In genomic region chr15:61374848-61375247, GRCh38 we compare ENCODE assay signal across 2 cellular contexts.
TF ChIP-seq lines count a peak whose summit lies in the region.

No MANE protein-coding gene starts in this region.

TF ChIP-seq in liver, 16 proteins besides CTCF, POLR2A, EP300 and RAD21 (continued from another document):
- no peak for TF ChIP-seq GABPA (IDR thresholded peaks at IDR 0.05 in 1 of 2, conservative IDR thresholded peaks at IDR 0.05 in 1 of 2)
- TF ChIP-seq FOXA2 (IDR thresholded peaks at IDR 0.05), result no peak
- TF ChIP-seq ZBTB33 (IDR thresholded peaks at IDR 0.05), result no peak
- TF ChIP-seq TAF1 (conservative IDR thresholded peaks at IDR 0.05), result no peak
- TF ChIP-seq SP1 (IDR thresholded peaks at IDR 0.05), result peak; percentile 89
- TF ChIP-seq HNF4G (IDR thresholded peaks at IDR 0.05), result no peak
- TF ChIP-seq FOXA1 (IDR thresholded peaks at IDR 0.05), result peak; percentile 4
- no peak for TF ChIP-seq NR2F2 (IDR thresholded peaks at IDR 0.05)
- TF ChIP-seq EGR1 (IDR thresholded peaks at IDR 0.05; ENCODE audit: low read depth in 2 of 2), result no peak
- TF ChIP-seq RXRA (IDR thresholded peaks at IDR 0.05), result peak; percentile 84 to 91
- TF ChIP-seq YY1 (IDR thresholded peaks at IDR 0.05), result peak; percentile 68
- TF ChIP-seq REST (IDR thresholded peaks at IDR 0.05), result peak; percentile 66

TF ChIP-seq in HepG2, 621 proteins besides CTCF, POLR2A, EP300 and RAD21 (continued from another document):
- no peak for TF ChIP-seq ZNF142 (CRISPR knock-in tag; IDR thresholded peaks at IDR 0.05)
- TF ChIP-seq ZBTB42 (CRISPR knock-in tag; IDR thresholded peaks at IDR 0.05), result no peak
- no peak for TF ChIP-seq ZBTB38 (CRISPR knock-in tag; IDR thresholded peaks at IDR 0.05)
- no peak for TF ChIP-seq HNF4A (CRISPR knock-in tag; IDR thresholded peaks at IDR 0.05)
- TF ChIP-seq ZNF879 (CRISPR knock-in tag; IDR thresholded peaks at IDR 0.05), result no peak
- no peak for TF ChIP-seq RFX1 (IDR thresholded peaks at IDR 0.05)
- TF ChIP-seq DDIT3 (CRISPR knock-in tag; IDR thresholded peaks at IDR 0.05), result no peak
- no peak for TF ChIP-seq ZNF253 (CRISPR knock-in tag; IDR thresholded peaks at IDR 0.05; ENCODE audit: borderline replicate concordance)
- TF ChIP-seq ZFP41 (CRISPR knock-in tag; IDR thresholded peaks at IDR 0.05; ENCODE audit: borderline replicate concordance), result no peak
- TF ChIP-seq ZBTB39 (CRISPR knock-in tag; IDR thresholded peaks at IDR 0.05), result no peak
- TF ChIP-seq PATZ1 (CRISPR knock-in tag; IDR thresholded peaks at IDR 0.05), result no peak
- no peak for TF ChIP-seq SPEN (CRISPR knock-in tag; IDR thresholded peaks at IDR 0.05; ENCODE audit: low read depth)
- TF ChIP-seq SNAPC2 (CRISPR knock-in tag; IDR thresholded peaks at IDR 0.05), result no peak
- TF ChIP-seq AKAP8 (CRISPR knock-in tag; IDR thresholded peaks at IDR 0.05), result no peak
- no peak for TF ChIP-seq TERF1 (CRISPR knock-in tag; IDR thresholded peaks at IDR 0.05)
- TF ChIP-seq SETDB1 (CRISPR knock-in tag; IDR thresholded peaks at IDR 0.05; ENCODE audit: borderline replicate concordance), result no peak
- TF ChIP-seq ZMYM4 (CRISPR knock-in tag; IDR thresholded peaks at IDR 0.05), result no peak
- TF ChIP-seq HMGXB4 (CRISPR knock-in tag; IDR thresholded peaks at IDR 0.05; ENCODE audit: borderline replicate concordance in 1 of 2, low read depth in 1 of 2), result no peak
- TF ChIP-seq PCBP1 (IDR thresholded peaks at IDR 0.05; ENCODE audit: borderline replicate concordance, low read depth, low read length), result no peak
